ENCODE assay signal across 1 cellular context in genomic region chr1:26431979-26432695, GRCh38.
TF ChIP-seq lines count a peak whose summit lies in the region.

A gene with protein sequence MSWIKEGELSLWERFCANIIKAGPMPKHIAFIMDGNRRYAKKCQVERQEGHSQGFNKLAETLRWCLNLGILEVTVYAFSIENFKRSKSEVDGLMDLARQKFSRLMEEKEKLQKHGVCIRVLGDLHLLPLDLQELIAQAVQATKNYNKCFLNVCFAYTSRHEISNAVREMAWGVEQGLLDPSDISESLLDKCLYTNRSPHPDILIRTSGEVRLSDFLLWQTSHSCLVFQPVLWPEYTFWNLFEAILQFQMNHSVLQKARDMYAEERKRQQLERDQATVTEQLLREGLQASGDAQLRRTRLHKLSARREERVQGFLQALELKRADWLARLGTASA (plus strand): TSS chr1:26432321. CDS start chr1:26432946, 625 bp downstream.

TF ChIP-seq in SK-N-SH, 30 proteins besides CTCF, POLR2A, EP300 and RAD21 (continued from another document):
- TF ChIP-seq YY1 (IDR thresholded peaks at IDR 0.05; ENCODE audit: low read depth) (no peak; the same call in 1 of the 2 replicates), MEF2A (IDR thresholded peaks at IDR 0.05; ENCODE audit: borderline replicate concordance, low read depth) (no peak), TEAD4 (IDR thresholded peaks at IDR 0.05; ENCODE audit: borderline replicate concordance, insufficient read depth) (no peak), FOSL2 (IDR thresholded peaks at IDR 0.05; ENCODE audit: borderline replicate concordance, low read depth) (no peak), GABPA (IDR thresholded peaks at IDR 0.05; ENCODE audit: low read depth) (peak; percentile 70), IRF3 (IDR thresholded peaks at IDR 0.05; ENCODE audit: low read depth, low read length) (no peak), FOXJ3 (CRISPR knock-in tag; IDR thresholded peaks at IDR 0.05) (no peak), NFIC (IDR thresholded peaks at IDR 0.05; ENCODE audit: borderline replicate concordance) (peak; percentile 16; the same call in 1 of the 2 replicates), POLR2AphosphoS5 (IDR thresholded peaks at IDR 0.05; ENCODE audit: low read depth, low read length) (peak; percentile 97)
- TF ChIP-seq, protein P1, sequence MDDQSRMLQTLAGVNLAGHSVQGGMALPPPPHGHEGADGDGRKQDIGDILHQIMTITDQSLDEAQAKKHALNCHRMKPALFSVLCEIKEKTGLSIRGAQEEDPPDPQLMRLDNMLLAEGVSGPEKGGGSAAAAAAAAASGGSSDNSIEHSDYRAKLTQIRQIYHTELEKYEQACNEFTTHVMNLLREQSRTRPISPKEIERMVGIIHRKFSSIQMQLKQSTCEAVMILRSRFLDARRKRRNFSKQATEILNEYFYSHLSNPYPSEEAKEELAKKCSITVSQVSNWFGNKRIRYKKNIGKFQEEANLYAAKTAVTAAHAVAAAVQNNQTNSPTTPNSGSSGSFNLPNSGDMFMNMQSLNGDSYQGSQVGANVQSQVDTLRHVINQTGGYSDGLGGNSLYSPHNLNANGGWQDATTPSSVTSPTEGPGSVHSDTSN (IDR thresholded peaks at IDR 0.05) = no peak; the same call in 1 of the 2 replicates
